ENCODE assay signal across 8 cellular contexts in genomic region chr3:125054436-125055164, GRCh38. TPM values are rescaled to one million over a fixed set of nuclear protein-coding genes. Genes with fewer than 3 reads are reported as not detected.
A peak's percentile ranks its signal among the peaks of the same experiment; 100 is the strongest.
DNase-seq lines count a peak whose midpoint lies in the region; ATAC-seq and TF ChIP-seq lines count a peak whose summit lies in the region.

No MANE protein-coding gene starts in this region.

- POLR2A ChIA-PET in HCT116 (lab: Charles Lee) (no interaction called here), RWPE1 (lab: Yijun Ruan, JAX; ENCODE audit: low non-redundant PET) (no interaction called here)

- H2BK120ac ChIP-seq in mesendoderm (ENCODE audit: low read depth, low read length): no peak overlapping the region

- CTCF ChIA-PET in HCT116 (lab: Charles Lee): no interaction called here
- CTCF ChIA-PET in RWPE1 (lab: Yijun Ruan, JAX): no interaction called here

- H3K79me2 ChIP-seq in HCT116 (ENCODE audit: insufficient read depth, low read length) (no peaks in the 10 kb centered on the region), mesendoderm (ENCODE audit: control insufficient read depth, insufficient read depth, low read length) (peaks cover 55% of the 10 kb centered on the region)

- no peak for TF ChIP-seq CTCF in HCT116 (IDR thresholded peaks at IDR 0.05 in 2 of 3, conservative IDR thresholded peaks at IDR 0.05 in 1 of 3; ENCODE audit: borderline replicate concordance in 1 of 3, insufficient read depth in 1 of 3, low read depth in 2 of 3, low read length in 2 of 3)
- no peak for TF ChIP-seq CTCF in RWPE1 (conservative IDR thresholded peaks at IDR 0.05; ENCODE audit: low read depth)
- peak in 12 of 56 donors; percentile 8 to 25 (median 13) for TF ChIP-seq CTCF in dorsolateral prefrontal cortex (IDR thresholded peaks at IDR 0.05 in 54 of 56, conservative IDR thresholded peaks at IDR 0.05 in 2 of 56; ENCODE audit: low read depth in 1 of 56, partially characterized antibody in 56 of 56)
- TF ChIP-seq CTCF in type B pancreatic cell (conservative IDR thresholded peaks at IDR 0.05): peak; percentile 23

- no peak overlapping the region for H2BK15ac ChIP-seq in mesendoderm (replicated peaks; ENCODE audit: low read depth)

- intact Hi-C loops in HCT116 (cut with micrococcal nuclease) (no loop called here), dorsolateral prefrontal cortex (cut with DNase I) (loop anchor here (2.0 to 10.0 kb wide), 6 partner anchors 16 to 323 kb away; partner anchors contain the start of gene ZNF148 (in 2 of the 2))

- H3K18ac ChIP-seq in mesendoderm (ENCODE audit: low read length): peak overlapping the region; percentile 69

- H3K27me3 ChIP-seq in HCT116 (ENCODE audit: insufficient read depth, low read length) (peaks cover 5% of the 10 kb centered on the region; the same call in 1 of the 2 replicates), dorsolateral prefrontal cortex (no peaks in the 10 kb centered on the region), mesendoderm (ENCODE audit: insufficient read depth, low read length, poor library complexity) (no peaks in the 10 kb centered on the region)

- no peak overlapping the region for H4K8ac ChIP-seq in mesendoderm (ENCODE audit: low read depth, low read length)

- no peaks in the 10 kb centered on the region for H4K20me1 ChIP-seq in HCT116 (ENCODE audit: insufficient read depth)

- H2AK5ac ChIP-seq in mesendoderm (ENCODE audit: low read length): peak overlapping the region; percentile 50

- H3K56ac ChIP-seq in mesendoderm (ENCODE audit: low read length): peak overlapping the region; percentile 92

- H3K36me3 Mint-ChIP-seq in type B pancreatic cell: peaks cover 6% of the 10 kb centered on the region

- peaks cover 12 to 31% of the 10 kb centered on the region in 2 experiments; a peak in 3 of 4 replicates for H3K4me1 ChIP-seq in HCT116 (ENCODE audit: control insufficient read depth in 1 of 2, insufficient read depth in 2 of 2, low read length in 2 of 2)
- H3K4me1 ChIP-seq in mesendoderm (ENCODE audit: control insufficient read depth, low read depth, low read length): peaks cover 45% of the 10 kb centered on the region

- TF ChIP-seq RAD21 in HCT116 (IDR thresholded peaks at IDR 0.05; ENCODE audit: low read depth): no peak

- peak overlapping the region; percentile 11 for H2BK5ac ChIP-seq in mesendoderm (ENCODE audit: low read length)

- BruUV-seq in HCT116 (replicated peaks; lab: Mats Ljungman, UMichigan): TSS peak; percentile 45

- H3K4me3 ChIP-seq in HCT116 (replicated peaks in 1 of 2; ENCODE audit: low read depth in 1 of 2, low read length in 2 of 2): peak overlapping the region; percentile 22 to 51
- peak overlapping the region; percentile 56 to 89 (median 74) for H3K4me3 ChIP-seq in dorsolateral prefrontal cortex
- H3K4me3 ChIP-seq in mesendoderm (ENCODE audit: low read length): peak overlapping the region; percentile 42

- no peak overlapping the region for H4K5ac ChIP-seq in mesendoderm (ENCODE audit: low read length)

- peak; percentile 33 to 39 for DNase-seq in NCI-H526 (lab: John Stamatoyannopoulos, UW)
- DNase-seq in NCI-H526 treated with DMSO at 0.1 percent for 48 hours (lab: John Stamatoyannopoulos, UW): no peak
- DNase-seq in HCT116 (ENCODE audit: low read depth, low spot score): no peak
- DNase-seq in RWPE1 (ENCODE audit: low spot score): peak; percentile 61
- DNase-seq in dorsolateral prefrontal cortex: peak in 1 of 10 donors; percentile 19
- no peak for DNase-seq in mesendoderm
- DNase-seq in type B pancreatic cell (ENCODE audit: extremely low spot score, unreplicated experiment): no peak
- no peak for DNase-seq in NCI-H524 treated with DMSO at 0.1 percent for 48 hours (lab: John Stamatoyannopoulos, UW)

- H3K36me3 ChIP-seq in HCT116 (ENCODE audit: control insufficient read depth in 1 of 2, insufficient read depth in 2 of 2, low read length in 2 of 2): no peaks in the 10 kb centered on the region
- H3K36me3 ChIP-seq in mesendoderm (ENCODE audit: control insufficient read depth, insufficient read depth, low read length): peaks cover 5% of the 10 kb centered on the region

- no peak overlapping the region for H3K27ac ChIP-seq in HCT116 (ENCODE audit: low read depth, low read length)
- H3K27ac ChIP-seq in RWPE1: peak overlapping the region; percentile 95
- peak overlapping the region; percentile 13 to 93 (median 85) for H3K27ac ChIP-seq in dorsolateral prefrontal cortex
- peak overlapping the region; percentile 82 for H3K27ac ChIP-seq in mesendoderm (ENCODE audit: low read depth, low read length)

- peak overlapping the region; percentile 39 for H2AFZ ChIP-seq in HCT116 (ENCODE audit: low read depth, low read length, poor library complexity, severe bottlenecking)

- H3K4me2 ChIP-seq in HCT116 (ENCODE audit: low read length) (peak overlapping the region; percentile 75), mesendoderm (ENCODE audit: low read length) (peak overlapping the region; percentile 90)

- no peak for ATAC-seq in HCT116

- H3K9ac ChIP-seq in HCT116 (ENCODE audit: low read length) (no peak overlapping the region), mesendoderm (ENCODE audit: low read length) (peak overlapping the region; percentile 87)

- H3K79me1 ChIP-seq in mesendoderm (ENCODE audit: low read length): peaks cover 18% of the 10 kb centered on the region

- no peak for TF ChIP-seq POLR2A in HCT116 (IDR thresholded peaks at IDR 0.05; ENCODE audit: borderline replicate concordance, extremely low read depth, insufficient read depth, insufficient read length)

- peaks cover 37% of the 10 kb centered on the region for H3K4me1 Mint-ChIP-seq in type B pancreatic cell (ENCODE audit: unreplicated experiment)

- peak overlapping the region; percentile 88 for H3K4me3 Mint-ChIP-seq in type B pancreatic cell

- H3K4ac ChIP-seq in mesendoderm (ENCODE audit: low read depth, low read length): no peak overlapping the region

- RAD21 ChIA-PET in HCT116 (lab: Charles Lee; ENCODE audit: low non-redundant PET in 1 of 2, low total read pairs in 2 of 2, uncharacterized antibody in 2 of 2, unreplicated experiment in 2 of 2): no interaction called here

- no peaks in the 10 kb centered on the region for H3K9me3 Mint-ChIP-seq in type B pancreatic cell

- peak overlapping the region; percentile 76 for H3K27ac Mint-ChIP-seq in type B pancreatic cell

- H3K9me3 ChIP-seq in HCT116 (ENCODE audit: control insufficient read depth in 1 of 2, insufficient read depth in 1 of 2, low read depth in 1 of 2, low read length in 2 of 2): no peaks in the 10 kb centered on the region

- peaks cover 53% of the 10 kb centered on the region for H3K27me3 Mint-ChIP-seq in type B pancreatic cell

- no CpG with 5 or more reads among the region's 13 CpGs for WGBS in mesendoderm (ENCODE audit: extremely low coverage, insufficient coverage, low lambda C conversion rate)

- no peaks in the 10 kb centered on the region for H3K9me2 ChIP-seq in HCT116 (ENCODE audit: insufficient read depth)

- H3K23ac ChIP-seq in mesendoderm (ENCODE audit: low read length): no peak overlapping the region

TF ChIP-seq in HCT116, 20 proteins besides CTCF, POLR2A, EP300 and RAD21 (continues in another document):
- TF ChIP-seq ATF3 (IDR thresholded peaks at IDR 0.05) (no peak), ZFX (IDR thresholded peaks at IDR 0.05) (no peak), EZH2 (IDR thresholded peaks at IDR 0.05) (no peak), SRF (IDR thresholded peaks at IDR 0.05; ENCODE audit: low read depth) (no peak), TCF7L2 (IDR thresholded peaks at IDR 0.05; ENCODE audit: borderline replicate concordance, extremely low read depth, insufficient read depth, insufficient read length) (no peak), ZNF274 (IDR thresholded peaks at IDR 0.05; ENCODE audit: low read depth, low read length) (no peak), EGR1 (IDR thresholded peaks at IDR 0.05; ENCODE audit: low read depth) (no peak; the same call in 1 of the 2 replicates), SP1 (IDR thresholded peaks at IDR 0.05; ENCODE audit: low read depth) (no peak), POLR2AphosphoS5 (IDR thresholded peaks at IDR 0.05; ENCODE audit: low read depth, low read length) (no peak), REST (IDR thresholded peaks at IDR 0.05; ENCODE audit: low read depth) (no peak), FOSL1 (IDR thresholded peaks at IDR 0.05; ENCODE audit: low read depth) (no peak), CBX3 (IDR thresholded peaks at IDR 0.05; ENCODE audit: low read depth) (no peak), CEBPB (IDR thresholded peaks at IDR 0.05; ENCODE audit: low read depth) (no peak), ELF1 (IDR thresholded peaks at IDR 0.05; ENCODE audit: borderline replicate concordance, low read depth) (no peak)

RNA-seq across cellular contexts. Expression of gene HEG1, which starts 1.2 kb away (rescaled TPM):
- total RNA-seq in HCT116 (2021; ENCODE audit: unreplicated experiment) (2.6 TPM), dorsolateral prefrontal cortex (10 to 100 TPM; 12.8 to 65.6 (median 29.0) TPM), type B pancreatic cell (ENCODE audit: low replicate concordance) (12.4 and 43.1 TPM in 2 replicates)
- polyA plus RNA-seq in HCT116 (2012): 0.60 and 0.87 TPM in 2 replicates
- 36.8 TPM for polyA plus RNA-seq in mesendoderm (2013, experiment 1 of 2)
- 35.1 TPM for polyA plus RNA-seq in mesendoderm (2013, experiment 2 of 2)

Comparison
In these comparisons a context has a peak if more than half of its experiments do, and no peak if none do; other contexts are left out.
1. DNase-seq: peak in NCI-H526 (2 of 2) and RWPE1 (single experiment); none in NCI-H526 treated with DMSO at 0.1 percent for 48 hours (single experiment), HCT116 (single experiment), mesendoderm (single experiment), type B pancreatic cell (single experiment) and NCI-H524 treated with DMSO at 0.1 percent for 48 hours (single experiment).
2. Peak in every context shown above with its lines, with median percentiles within 50 percentile points of each other: H3K4me3 ChIP-seq.